8 cellular contexts compared by ENCODE assay signal in the genomic region with DNA sequence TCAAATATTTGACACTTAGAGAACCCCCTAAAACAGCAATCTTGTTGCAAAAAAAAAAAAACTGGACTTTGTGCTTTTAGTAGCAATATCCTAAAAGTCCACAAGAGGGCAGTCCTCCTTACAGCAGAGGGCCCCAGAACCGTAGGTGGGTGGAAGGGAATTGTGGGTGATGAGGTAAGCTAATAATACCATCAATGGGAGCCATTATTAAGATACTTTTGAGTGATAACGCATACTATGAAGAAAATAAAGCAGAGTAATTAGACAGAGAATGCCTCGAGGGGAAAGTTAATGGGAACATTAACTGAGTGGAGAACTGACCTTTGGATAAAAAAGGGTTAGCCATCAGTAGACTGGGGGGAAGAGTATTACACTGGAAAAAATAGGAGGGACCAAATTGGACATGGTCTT.
DNase-seq lines count a peak whose midpoint lies in the region; ATAC-seq and TF ChIP-seq lines count a peak whose summit lies in the region.

No MANE protein-coding gene starts in this region.

- H3K4me1 ChIP-seq in NT2/D1 (ENCODE audit: insufficient read depth, insufficient read length) (no peaks in the 10 kb centered on the region), endodermal cell (ENCODE audit: control insufficient read depth, insufficient read depth, low read length) (no peaks in the 10 kb centered on the region)

- H3K27me3 Mint-ChIP-seq in endodermal cell (ENCODE audit: insufficient read depth) (no peaks in the 10 kb centered on the region), nephron (ENCODE audit: low read depth) (peaks cover 9% of the 10 kb centered on the region)

- no peak overlapping the region for H3K27ac ChIP-seq in endodermal cell (ENCODE audit: low read depth, low read length)

- no peaks in the 10 kb centered on the region for H3K27me3 ChIP-seq in NT2/D1 (ENCODE audit: insufficient read depth, insufficient read length)
- H3K27me3 ChIP-seq in endodermal cell (ENCODE audit: control insufficient read depth, insufficient read depth, low read length, poor library complexity, severe bottlenecking), result peaks cover 9% of the 10 kb centered on the region

- H3K27ac Mint-ChIP-seq in endodermal cell (no peak overlapping the region), nephron (no peak overlapping the region)

- no peaks in the 10 kb centered on the region for H3K36me3 ChIP-seq in NT2/D1 (ENCODE audit: insufficient read depth, insufficient read length, low read length)
- H3K36me3 ChIP-seq in endodermal cell (ENCODE audit: control insufficient read depth, insufficient read depth, low read length), result no peaks in the 10 kb centered on the region

- peak; percentile 75 for ATAC-seq in GM18517 (IDR thresholded peaks at IDR 0.05; ENCODE audit: unreplicated experiment)
- ATAC-seq in HG02938 (IDR thresholded peaks at IDR 0.05; ENCODE audit: unreplicated experiment), result peak; percentile 81

- no peaks in the 10 kb centered on the region for H3K9me3 Mint-ChIP-seq in endodermal cell
- peaks cover 3% of the 10 kb centered on the region for H3K9me3 Mint-ChIP-seq in nephron

- in situ Hi-C loops in G401 (cut with HindIII; ENCODE audit: low sequenced_read_pairs), result no loop called here

- TF ChIP-seq CTCF in endodermal cell (conservative IDR thresholded peaks at IDR 0.05) (peak; percentile 89), nephron (IDR thresholded peaks at IDR 0.05; ENCODE audit: unreplicated experiment in 3 of 3) (peak; percentile 52 to 59 (median 56))

- WGBS in endodermal cell (ENCODE audit: insufficient coverage in 1 of 2, insufficient read length in 1 of 2), 2 experiments, result 58 to 88% methylated on average over 3 of the region's 3 CpGs

- H3K9me3 ChIP-seq in NT2/D1 (ENCODE audit: insufficient read depth, low read length), result peaks cover 6% of the 10 kb centered on the region; the same call in 1 of the 2 replicates
- H3K9me3 ChIP-seq in endodermal cell (ENCODE audit: control insufficient read depth, low read length), result no peaks in the 10 kb centered on the region

- no peak overlapping the region for H3K4me3 Mint-ChIP-seq in endodermal cell
- H3K4me3 Mint-ChIP-seq in nephron, result no peak overlapping the region

- no peak overlapping the region for H3K4me3 ChIP-seq in NT2/D1 (ENCODE audit: insufficient read length, low read depth)
- no peak overlapping the region for H3K4me3 ChIP-seq in endodermal cell (ENCODE audit: low read length)

- H3K4me1 Mint-ChIP-seq in endodermal cell, result no peaks in the 10 kb centered on the region
- no peaks in the 10 kb centered on the region for H3K4me1 Mint-ChIP-seq in nephron

- H3K36me3 Mint-ChIP-seq in endodermal cell (ENCODE audit: low read depth) (no peaks in the 10 kb centered on the region), nephron (ENCODE audit: low read depth) (peaks cover 5% of the 10 kb centered on the region)

- DNase-seq in AML-193 (lab: John Stamatoyannopoulos, UW) (peak; percentile 14 to 34), NT2/D1 (ENCODE audit: low read depth, low spot score) (peak; percentile 44), endodermal cell (no peak), COLO668 (lab: John Stamatoyannopoulos, UW; ENCODE audit: unreplicated experiment) (no peak), G401 (ENCODE audit: low spot score) (no peak)

- H3K9ac ChIP-seq in NT2/D1 (ENCODE audit: insufficient read length, low read depth) (no peak overlapping the region), endodermal cell (ENCODE audit: extremely low read depth, low read length, poor library complexity, severe bottlenecking) (no peak overlapping the region)

Comparison
In these comparisons a context has a peak if more than half of its experiments do, and no peak if none do; other contexts are left out.
1. DNase-seq: peak in AML-193 (2 of 2) and NT2/D1 (single experiment); none in endodermal cell (single experiment), COLO668 (single experiment) and G401 (single experiment).